In the genomic region with DNA sequence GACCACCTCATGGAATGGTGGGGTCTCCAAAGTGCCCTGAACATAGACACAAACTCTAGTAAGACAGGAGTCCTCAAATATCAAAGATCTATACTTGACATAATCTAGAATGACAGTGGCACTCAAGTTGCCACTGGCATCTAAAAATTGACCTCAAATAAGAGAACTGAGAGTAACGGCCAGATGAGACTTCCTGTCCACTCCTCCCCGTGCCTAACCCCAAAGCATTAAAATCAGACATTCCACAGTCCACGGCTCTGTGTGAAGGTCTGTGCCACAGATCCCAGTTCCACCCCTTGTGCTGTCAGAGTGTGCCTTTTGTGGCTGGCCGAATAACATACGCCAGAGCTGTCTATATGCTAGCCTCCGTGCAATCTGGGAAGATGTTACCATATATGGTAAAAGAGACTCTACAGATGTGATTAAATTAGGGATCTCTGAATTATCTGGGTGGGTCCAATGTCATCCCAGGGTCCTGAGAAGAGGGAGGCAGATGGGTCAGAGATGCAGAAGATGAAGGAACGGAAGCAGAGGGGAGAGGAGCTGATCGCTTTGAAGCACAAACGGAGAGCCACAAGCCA, we compare ENCODE assay signal across 1 cellular context.
TF ChIP-seq lines count a peak whose summit lies in the region.

No MANE protein-coding gene starts in this region.

TF ChIP-seq in WTC11, 78 proteins besides CTCF, POLR2A, EP300 and RAD21 (continued from another document):
- TF ChIP-seq SMAD3 (CRISPR knock-in tag; IDR thresholded peaks at IDR 0.05; ENCODE audit: borderline replicate concordance): no peak
- TF ChIP-seq TP53 (CRISPR knock-in tag; IDR thresholded peaks at IDR 0.05): no peak
- TF ChIP-seq GTF2I (CRISPR knock-in tag; conservative IDR thresholded peaks at IDR 0.05): no peak
- TF ChIP-seq JAZF1 (CRISPR knock-in tag; IDR thresholded peaks at IDR 0.05): no peak
